Comparison of ENCODE assay signal across 12 cellular contexts in the genomic region with DNA sequence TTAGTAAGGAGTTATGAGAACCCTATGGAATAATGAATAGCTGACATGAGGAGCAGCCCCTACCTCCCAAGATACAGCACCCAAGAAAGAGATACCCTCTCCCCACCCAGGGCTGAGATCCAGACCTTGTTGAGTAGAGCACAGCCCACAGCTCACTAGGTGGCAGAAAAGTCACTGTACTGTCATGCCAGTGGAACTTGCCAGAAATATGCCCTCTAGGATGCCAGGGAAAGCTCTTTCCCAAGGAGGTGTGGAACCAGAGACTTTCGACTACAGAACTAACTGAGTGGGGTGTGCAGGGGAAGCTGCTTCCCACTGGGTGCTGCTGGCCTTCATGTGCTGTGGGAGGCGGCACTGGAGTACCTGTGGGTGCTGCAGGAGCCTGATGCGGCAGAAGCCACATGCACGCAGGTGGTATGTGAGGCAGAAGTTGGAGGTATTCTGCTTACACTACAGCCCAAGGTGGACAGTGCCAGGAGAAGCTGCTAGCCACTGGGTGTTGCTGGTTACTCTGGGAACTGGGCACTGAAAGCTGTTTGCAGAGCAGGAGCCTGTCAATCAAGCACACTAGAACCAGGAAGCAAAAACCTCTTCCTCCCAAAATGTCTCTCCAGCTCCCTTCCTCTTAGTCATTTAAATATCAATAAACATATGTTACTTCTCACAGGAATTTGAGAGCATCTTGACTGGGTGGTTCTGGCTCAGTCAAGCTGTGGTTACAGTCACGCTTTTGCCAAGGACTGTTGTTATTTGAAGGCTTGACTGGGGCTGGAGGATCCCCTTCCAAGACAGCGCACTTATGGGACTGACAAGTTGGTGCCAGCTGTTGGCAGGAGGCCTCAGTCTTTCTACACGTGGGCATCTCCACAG. TPM values are rescaled to one million over a fixed set of nuclear protein-coding genes. Genes with fewer than 3 reads are reported as not detected.
DNase-seq lines count a peak whose midpoint lies in the region; ATAC-seq, FAIRE-seq and TF ChIP-seq lines count a peak whose summit lies in the region.
"Had no signal": no experiment of that assay in that cellular context is flagged by ENCODE, and none has a peak within 500 bp of the region (broad histone marks: within the 10 kb centered on the region; RNA-seq: fewer than 3 reads in every experiment).

No MANE protein-coding gene starts in this region.

- peak; percentile 32 to 46 for TF ChIP-seq RAD21 in liver (IDR thresholded peaks at IDR 0.05)

- no peak overlapping the region for H3K9ac ChIP-seq in liver (ENCODE audit: low read depth in 1 of 2, low read length in 2 of 2)

- peak; percentile 29; the same call in 1 of the 2 replicates for TF ChIP-seq CTCF in VCaP (conservative IDR thresholded peaks at IDR 0.05)
- TF ChIP-seq CTCF in liver (IDR thresholded peaks at IDR 0.05; ENCODE audit: low read depth, low read length, missing input control), result no peak

- no peaks in the 10 kb centered on the region for H3K9me3 ChIP-seq in MG63
- no peaks in the 10 kb centered on the region for H3K9me3 ChIP-seq in liver (ENCODE audit: control insufficient read depth in 4 of 4, low read length in 3 of 4)
- H3K9me3 ChIP-seq in aorta (ENCODE audit: control insufficient read depth, low read length), result no peaks in the 10 kb centered on the region

- ATAC-seq in aorta (ENCODE audit: low FRiP score), result no peak

- no peak overlapping the region for H3K4me3 ChIP-seq in MG63
- H3K4me3 ChIP-seq in liver (ENCODE audit: low read depth in 1 of 3, low read length in 3 of 3), result no peak overlapping the region
- H3K4me3 ChIP-seq in aorta (ENCODE audit: low read length in 2 of 2), result no peak overlapping the region

- H3K4me1 ChIP-seq in liver (ENCODE audit: control insufficient read depth in 4 of 4, insufficient read depth in 4 of 4, low read length in 3 of 4), result no peaks in the 10 kb centered on the region
- H3K4me1 ChIP-seq in aorta (ENCODE audit: control insufficient read depth in 1 of 2, insufficient read depth in 2 of 2, low read length in 2 of 2), result no peaks in the 10 kb centered on the region

- DNase-seq in DMS79 treated with DMSO at 0.1 percent for 48 hours (lab: John Stamatoyannopoulos, UW) (peak; percentile 93), MG63 (peak; percentile 86), NAMALWA (ENCODE audit: low spot score) (no peak), urothelium cell line (ENCODE audit: low spot score) (no peak), aorta (no peak)
- no peak for DNase-seq in activated CD4-positive, alpha-beta T cell treated with anti-CD3 and anti-CD28 coated beads for 1 hour
- DNase-seq: activated B cell treated with CpG ODN at 0.5 μM for 24 hours; stimulated activated CD4-positive, alpha-beta T cell treated with anti-CD3 and anti-CD28 coated beads, Interleukin-2, amount 100 ng/mL, for 24 hours had no signal

- H3K36me3 ChIP-seq in MG63 (no peaks in the 10 kb centered on the region), liver (ENCODE audit: control insufficient read depth in 4 of 4, insufficient read depth in 3 of 4, low read depth in 1 of 4, low read length in 3 of 4) (no peaks in the 10 kb centered on the region), aorta (ENCODE audit: control insufficient read depth in 1 of 2, insufficient read depth in 2 of 2, low read length in 1 of 2) (no peaks in the 10 kb centered on the region)

- H3K27me3 ChIP-seq in MG63, result no peaks in the 10 kb centered on the region
- no peaks in the 10 kb centered on the region for H3K27me3 ChIP-seq in liver (ENCODE audit: control insufficient read depth in 4 of 4, insufficient read depth in 4 of 4, low read length in 3 of 4)
- no peaks in the 10 kb centered on the region for H3K27me3 ChIP-seq in aorta (ENCODE audit: control insufficient read depth in 1 of 2, insufficient read depth in 2 of 2, low read length in 1 of 2)

- no peak for FAIRE-seq in urothelium cell line (lab: Jason Lieb, UNC)
- FAIRE-seq: HTR-8/SVneo had no signal

- WGBS in liver, result 82% methylated on average over 7 of the region's 7 CpGs
- WGBS in aorta, 2 donors, result 60% methylated on average over 7 of the region's 7 CpGs

- intact Hi-C loops in aorta (cut with DNase I), result no loop called here

- peak overlapping the region; percentile 22; the same call in 1 of the 2 replicates for H3K27ac ChIP-seq in VCaP
- H3K27ac ChIP-seq in liver (ENCODE audit: low read depth in 1 of 2, low read length in 2 of 2), result no peak overlapping the region
- H3K27ac ChIP-seq in aorta (ENCODE audit: low read depth in 1 of 2, low read length in 2 of 2), result no peak overlapping the region

TF ChIP-seq in liver, 16 proteins besides CTCF, POLR2A, EP300 and RAD21:
- TF ChIP-seq NR2F2 (IDR thresholded peaks at IDR 0.05) (no peak), JUND (IDR thresholded peaks at IDR 0.05) (no peak), HNF4A (conservative IDR thresholded peaks at IDR 0.05) (no peak)
- TF ChIP-seq, protein P1, sequence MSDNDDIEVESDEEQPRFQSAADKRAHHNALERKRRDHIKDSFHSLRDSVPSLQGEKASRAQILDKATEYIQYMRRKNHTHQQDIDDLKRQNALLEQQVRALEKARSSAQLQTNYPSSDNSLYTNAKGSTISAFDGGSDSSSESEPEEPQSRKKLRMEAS (IDR thresholded peaks at IDR 0.05), result no peak
- TF ChIP-seq, protein P2, sequence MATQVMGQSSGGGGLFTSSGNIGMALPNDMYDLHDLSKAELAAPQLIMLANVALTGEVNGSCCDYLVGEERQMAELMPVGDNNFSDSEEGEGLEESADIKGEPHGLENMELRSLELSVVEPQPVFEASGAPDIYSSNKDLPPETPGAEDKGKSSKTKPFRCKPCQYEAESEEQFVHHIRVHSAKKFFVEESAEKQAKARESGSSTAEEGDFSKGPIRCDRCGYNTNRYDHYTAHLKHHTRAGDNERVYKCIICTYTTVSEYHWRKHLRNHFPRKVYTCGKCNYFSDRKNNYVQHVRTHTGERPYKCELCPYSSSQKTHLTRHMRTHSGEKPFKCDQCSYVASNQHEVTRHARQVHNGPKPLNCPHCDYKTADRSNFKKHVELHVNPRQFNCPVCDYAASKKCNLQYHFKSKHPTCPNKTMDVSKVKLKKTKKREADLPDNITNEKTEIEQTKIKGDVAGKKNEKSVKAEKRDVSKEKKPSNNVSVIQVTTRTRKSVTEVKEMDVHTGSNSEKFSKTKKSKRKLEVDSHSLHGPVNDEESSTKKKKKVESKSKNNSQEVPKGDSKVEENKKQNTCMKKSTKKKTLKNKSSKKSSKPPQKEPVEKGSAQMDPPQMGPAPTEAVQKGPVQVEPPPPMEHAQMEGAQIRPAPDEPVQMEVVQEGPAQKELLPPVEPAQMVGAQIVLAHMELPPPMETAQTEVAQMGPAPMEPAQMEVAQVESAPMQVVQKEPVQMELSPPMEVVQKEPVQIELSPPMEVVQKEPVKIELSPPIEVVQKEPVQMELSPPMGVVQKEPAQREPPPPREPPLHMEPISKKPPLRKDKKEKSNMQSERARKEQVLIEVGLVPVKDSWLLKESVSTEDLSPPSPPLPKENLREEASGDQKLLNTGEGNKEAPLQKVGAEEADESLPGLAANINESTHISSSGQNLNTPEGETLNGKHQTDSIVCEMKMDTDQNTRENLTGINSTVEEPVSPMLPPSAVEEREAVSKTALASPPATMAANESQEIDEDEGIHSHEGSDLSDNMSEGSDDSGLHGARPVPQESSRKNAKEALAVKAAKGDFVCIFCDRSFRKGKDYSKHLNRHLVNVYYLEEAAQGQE (IDR thresholded peaks at IDR 0.05), result no peak

RNA-seq across cellular contexts. Expression of a gene that starts 17.9 kb away (rescaled TPM):
- not detected in 2 replicates for total RNA-seq in MG63 (2014; rRNA removed; shearing (Covaris generic); ENCODE audit: low replicate concordance)
- total RNA-seq in liver (under 1 TPM in 1 of 2 donors, not detected in 1; 0.42 TPM), aorta (1 to 10 TPM in 1 of 2 donors, under 1 TPM in 1; 0.52 to 1.4 TPM)
- polyA plus RNA-seq in liver (under 1 TPM; 0.43 to 0.64 TPM), aorta (1 to 10 TPM in 1 of 2 donors, under 1 TPM in 1; 0.25 to 6.4 TPM)

RNA-seq across cellular contexts. Expression of a gene that starts 21.7 kb away (rescaled TPM):
- total RNA-seq in MG63 (2014; rRNA removed; shearing (Covaris generic); ENCODE audit: low replicate concordance), result not detected in 2 replicates
- total RNA-seq in liver (not detected), aorta (not detected)
- polyA plus RNA-seq in liver (not detected), aorta (not detected)
- total RNA-seq: activated B cell treated with CpG ODN at 0.5 μM for 24 hours had no signal
- polyA plus RNA-seq: neural cell had no signal

RNA-seq across cellular contexts. Expression of a gene that starts 26.1 kb away (rescaled TPM):
- total RNA-seq in MG63 (2014; rRNA removed; shearing (Covaris generic); ENCODE audit: low replicate concordance), result not detected in 2 replicates
- total RNA-seq in liver (not detected), aorta (not detected)
- polyA plus RNA-seq in liver (not detected), aorta (not detected)
- total RNA-seq: activated B cell treated with CpG ODN at 0.5 μM for 24 hours had no signal
- polyA plus RNA-seq: neural cell had no signal

RNA-seq across cellular contexts. Expression of a gene that starts 42.4 kb away (rescaled TPM):
- total RNA-seq in MG63 (2014; rRNA removed; shearing (Covaris generic); ENCODE audit: low replicate concordance), result not detected in 2 replicates
- total RNA-seq in liver (not detected), aorta (1 to 10 TPM; 2.7 to 3.2 TPM)
- polyA plus RNA-seq in liver (not detected), aorta (1 to 10 TPM; 3.5 to 7.9 TPM)
- total RNA-seq: activated B cell treated with CpG ODN at 0.5 μM for 24 hours had no signal
- polyA plus RNA-seq: neural cell had no signal

RNA-seq across cellular contexts. Expression of a gene that starts 50.5 kb away (rescaled TPM):
- total RNA-seq in MG63 (2014; rRNA removed; shearing (Covaris generic); ENCODE audit: low replicate concordance), result not detected in 2 replicates
- total RNA-seq in liver (not detected), aorta (not detected)
- polyA plus RNA-seq in liver (not detected), aorta (not detected)
- total RNA-seq: activated B cell treated with CpG ODN at 0.5 μM for 24 hours had no signal

Comparison
In these comparisons a context has a peak if more than half of its experiments do, and no peak if none do; other contexts are left out.
1. DNase-seq: peak in DMS79 treated with DMSO at 0.1 percent for 48 hours (single experiment) and MG63 (single experiment); none in NAMALWA (single experiment), activated CD4-positive, alpha-beta T cell treated with anti-CD3 and anti-CD28 coated beads for 1 hour (single experiment), urothelium cell line (single experiment) and aorta (0 of 2).